In the genomic region with DNA sequence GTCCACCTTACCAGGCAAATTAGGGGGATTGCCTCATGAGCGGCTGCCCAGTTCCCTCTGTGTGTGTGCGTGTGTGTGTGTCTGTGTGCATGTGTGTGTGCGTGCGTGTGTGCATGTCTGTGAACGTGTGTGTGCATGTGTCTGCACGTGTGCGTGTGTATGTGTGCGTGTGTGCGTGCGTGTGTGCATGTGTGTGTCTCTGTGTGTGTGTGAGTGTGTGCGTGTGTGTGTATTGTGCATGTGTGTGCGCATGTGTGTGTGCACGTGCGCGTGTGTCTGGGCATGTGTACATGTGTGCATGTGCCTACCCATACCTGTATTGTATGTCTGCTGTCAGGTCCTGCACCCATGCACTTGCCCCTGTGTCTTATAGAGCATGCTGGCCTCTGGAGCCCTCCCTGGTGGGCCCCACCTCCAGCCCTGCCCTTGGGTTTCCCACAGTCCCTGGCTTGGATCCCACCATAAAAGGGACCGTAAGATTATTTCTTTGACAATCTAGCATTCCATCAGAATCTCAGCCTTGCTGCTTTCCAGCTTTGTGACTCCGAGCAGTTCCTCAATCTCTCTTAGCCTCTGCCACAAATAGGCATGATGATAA, we compare ENCODE assay signal across 1 cellular context.
TF ChIP-seq lines count a peak whose summit lies in the region.

No MANE protein-coding gene starts in this region.

TF ChIP-seq in GM12878, 131 proteins besides CTCF, POLR2A, EP300 and RAD21:
- TF ChIP-seq, protein P1, sequence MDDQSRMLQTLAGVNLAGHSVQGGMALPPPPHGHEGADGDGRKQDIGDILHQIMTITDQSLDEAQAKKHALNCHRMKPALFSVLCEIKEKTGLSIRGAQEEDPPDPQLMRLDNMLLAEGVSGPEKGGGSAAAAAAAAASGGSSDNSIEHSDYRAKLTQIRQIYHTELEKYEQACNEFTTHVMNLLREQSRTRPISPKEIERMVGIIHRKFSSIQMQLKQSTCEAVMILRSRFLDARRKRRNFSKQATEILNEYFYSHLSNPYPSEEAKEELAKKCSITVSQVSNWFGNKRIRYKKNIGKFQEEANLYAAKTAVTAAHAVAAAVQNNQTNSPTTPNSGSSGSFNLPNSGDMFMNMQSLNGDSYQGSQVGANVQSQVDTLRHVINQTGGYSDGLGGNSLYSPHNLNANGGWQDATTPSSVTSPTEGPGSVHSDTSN (IDR thresholded peaks at IDR 0.05; ENCODE audit: insufficient replicate concordance, low read depth, low read length) = peak; percentile 40
- TF ChIP-seq RB1 (IDR thresholded peaks at IDR 0.05; ENCODE audit: borderline replicate concordance) (no peak), BHLHE40 (IDR thresholded peaks at IDR 0.05; ENCODE audit: borderline replicate concordance in 1 of 2, low read depth in 2 of 2, low read length in 1 of 2) (peak in 1 of 2 experiments; percentile 18; a peak in 1 of 4 replicates)
- TF ChIP-seq, protein P2, sequence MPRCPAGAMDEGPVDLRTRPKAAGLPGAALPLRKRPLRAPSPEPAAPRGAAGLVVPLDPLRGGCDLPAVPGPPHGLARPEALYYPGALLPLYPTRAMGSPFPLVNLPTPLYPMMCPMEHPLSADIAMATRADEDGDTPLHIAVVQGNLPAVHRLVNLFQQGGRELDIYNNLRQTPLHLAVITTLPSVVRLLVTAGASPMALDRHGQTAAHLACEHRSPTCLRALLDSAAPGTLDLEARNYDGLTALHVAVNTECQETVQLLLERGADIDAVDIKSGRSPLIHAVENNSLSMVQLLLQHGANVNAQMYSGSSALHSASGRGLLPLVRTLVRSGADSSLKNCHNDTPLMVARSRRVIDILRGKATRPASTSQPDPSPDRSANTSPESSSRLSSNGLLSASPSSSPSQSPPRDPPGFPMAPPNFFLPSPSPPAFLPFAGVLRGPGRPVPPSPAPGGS (IDR thresholded peaks at IDR 0.05; ENCODE audit: borderline replicate concordance, insufficient read depth, low read depth, low read length, poor library complexity, severe bottlenecking) = peak; percentile 81
TF ChIP-seq in GM12878: peak in this region for 3.
